In the genomic region with DNA sequence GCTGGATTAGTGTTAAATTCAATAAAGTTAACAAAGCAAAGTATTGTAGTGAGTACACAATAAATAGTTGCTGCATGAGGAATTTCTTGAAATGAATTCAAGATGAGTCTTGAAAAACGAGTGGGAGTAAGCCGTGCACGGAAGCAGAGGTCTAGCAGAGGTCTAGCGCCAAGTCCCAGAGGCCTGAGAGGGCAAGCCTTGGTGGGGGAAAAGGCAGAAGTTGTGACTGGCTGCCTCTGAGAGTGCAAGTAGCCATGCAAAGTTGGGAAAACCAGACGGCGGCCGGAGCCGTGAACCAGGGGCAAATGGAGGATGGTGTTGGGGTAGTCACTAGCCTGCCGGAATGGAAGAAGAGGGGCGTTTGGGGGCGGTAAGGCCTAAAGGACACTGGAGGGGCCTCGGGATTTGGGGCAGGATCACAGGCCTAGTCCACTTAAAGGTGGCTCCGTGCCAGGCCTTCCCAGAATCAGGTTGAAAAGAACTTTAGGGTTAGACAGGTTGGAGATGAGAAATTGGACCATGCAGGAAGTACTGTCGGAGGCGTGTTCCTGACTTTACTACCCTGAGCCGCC, we compare ENCODE assay signal across 8 cellular contexts. TPM values are rescaled to one million over a fixed set of nuclear protein-coding genes. Genes with fewer than 3 reads are reported as not detected.
DNase-seq lines count a peak whose midpoint lies in the region; ATAC-seq and TF ChIP-seq lines count a peak whose summit lies in the region.

No MANE protein-coding gene starts in this region.

- no peak for DNase-seq in activated CD4-positive, alpha-beta T cell treated with anti-CD3 and anti-CD28 coated beads, Interleukin-2, amount 10 ng/mL, durations not matched to agents 24 days and 14 days
- no peak for DNase-seq in activated CD4-positive, alpha-beta T cell treated with anti-CD3 and anti-CD28 coated beads for 1 hour
- DNase-seq in OCI-LY7 (ENCODE audit: low spot score) (peak; percentile 28), MCF 10A (ENCODE audit: unreplicated experiment) (peak; percentile 73), GM19238 (ENCODE audit: insufficient read length, low spot score) (no peak)
- DNase-seq in stimulated activated effector memory CD8-positive, alpha-beta T cell treated with anti-CD3 and anti-CD28 coated beads, Interleukin-12 subunit alpha, Interleukin-12 subunit beta, amount 100 ng/mL, for 72 hours (ENCODE audit: low spot score in 2 of 2): no peak

- CTCF ChIA-PET in OCI-LY7 (lab: Charles Lee; ENCODE audit: unreplicated experiment) (no interaction called here), MCF 10A (lab: Yijun Ruan, JAX) (interaction anchor here (0.7 to 5.1 kb wide), 4 partner anchors 18 to 1891 kb away, joined by 4 to 31 read pairs (median 12); a partner anchor contains a TSS)

- H3K4me3 Mint-ChIP-seq in activated CD4-positive, alpha-beta T cell treated with anti-CD3 and anti-CD28 coated beads, Interleukin-2, amount 10 ng/mL, durations not matched to agents 24 days and 14 days: peak overlapping the region; percentile 100
- H3K4me3 Mint-ChIP-seq in MCF 10A (ENCODE audit: unreplicated experiment): peak overlapping the region; percentile 100
- H3K4me3 Mint-ChIP-seq in stimulated activated effector memory CD8-positive, alpha-beta T cell treated with anti-CD3 and anti-CD28 coated beads, Interleukin-12 subunit alpha, Interleukin-12 subunit beta, amount 100 ng/mL, for 72 hours: peak overlapping the region; percentile 95

- peak overlapping the region; percentile 73 for H3K4me3 ChIP-seq in OCI-LY7 (ENCODE audit: low read depth, low read length, poor library complexity, severe bottlenecking)

- H3K27ac ChIP-seq in OCI-LY7 (ENCODE audit: low read depth, low read length, poor library complexity, severe bottlenecking): peak overlapping the region; percentile 74
- peak overlapping the region; percentile 98 for H3K27ac ChIP-seq in layer of hippocampus (ENCODE audit: low read depth, low read length)

- BruUV-seq in OCI-LY7 (replicated peaks; lab: Mats Ljungman, UMichigan) (no TSS peak), MCF 10A (replicated peaks; lab: Mats Ljungman, UMichigan) (no TSS peak)

- peaks cover 48% of the 10 kb centered on the region for H3K4me1 Mint-ChIP-seq in activated CD4-positive, alpha-beta T cell treated with anti-CD3 and anti-CD28 coated beads, Interleukin-2, amount 10 ng/mL, durations not matched to agents 24 days and 14 days
- H3K4me1 Mint-ChIP-seq in MCF 10A (ENCODE audit: insufficient read depth, unreplicated experiment): peaks cover 44% of the 10 kb centered on the region
- peaks cover 46% of the 10 kb centered on the region for H3K4me1 Mint-ChIP-seq in stimulated activated effector memory CD8-positive, alpha-beta T cell treated with anti-CD3 and anti-CD28 coated beads, Interleukin-12 subunit alpha, Interleukin-12 subunit beta, amount 100 ng/mL, for 72 hours

- no peaks in the 10 kb centered on the region for H3K9me3 Mint-ChIP-seq in activated CD4-positive, alpha-beta T cell treated with anti-CD3 and anti-CD28 coated beads, Interleukin-2, amount 10 ng/mL, durations not matched to agents 24 days and 14 days
- H3K9me3 Mint-ChIP-seq in MCF 10A (ENCODE audit: unreplicated experiment): no peaks in the 10 kb centered on the region
- no peaks in the 10 kb centered on the region for H3K9me3 Mint-ChIP-seq in stimulated activated effector memory CD8-positive, alpha-beta T cell treated with anti-CD3 and anti-CD28 coated beads, Interleukin-12 subunit alpha, Interleukin-12 subunit beta, amount 100 ng/mL, for 72 hours

- no peaks in the 10 kb centered on the region for H3K9me3 ChIP-seq in OCI-LY7 (ENCODE audit: low read length)

- peak overlapping the region; percentile 100 for H3K27ac Mint-ChIP-seq in activated CD4-positive, alpha-beta T cell treated with anti-CD3 and anti-CD28 coated beads, Interleukin-2, amount 10 ng/mL, durations not matched to agents 24 days and 14 days
- peak overlapping the region; percentile 99 for H3K27ac Mint-ChIP-seq in MCF 10A (ENCODE audit: low read depth, unreplicated experiment)
- peak overlapping the region; percentile 99 for H3K27ac Mint-ChIP-seq in stimulated activated effector memory CD8-positive, alpha-beta T cell treated with anti-CD3 and anti-CD28 coated beads, Interleukin-12 subunit alpha, Interleukin-12 subunit beta, amount 100 ng/mL, for 72 hours

- peaks cover 11% of the 10 kb centered on the region; the same call in 1 of the 2 replicates for H4K20me1 ChIP-seq in OCI-LY7 (ENCODE audit: insufficient read depth, low read length)

- peaks cover 70% of the 10 kb centered on the region for H3K79me2 ChIP-seq in OCI-LY7 (ENCODE audit: insufficient read depth, low read depth, low read length)

- H3K4me1 ChIP-seq in OCI-LY7 (ENCODE audit: insufficient read depth, low read length, poor library complexity, severe bottlenecking): peaks cover 28% of the 10 kb centered on the region

- peaks cover 62% of the 10 kb centered on the region for H3K36me3 Mint-ChIP-seq in activated CD4-positive, alpha-beta T cell treated with anti-CD3 and anti-CD28 coated beads, Interleukin-2, amount 10 ng/mL, durations not matched to agents 24 days and 14 days (ENCODE audit: low read depth)
- peaks cover 74% of the 10 kb centered on the region for H3K36me3 Mint-ChIP-seq in MCF 10A (ENCODE audit: insufficient read depth, unreplicated experiment)
- H3K36me3 Mint-ChIP-seq in stimulated activated effector memory CD8-positive, alpha-beta T cell treated with anti-CD3 and anti-CD28 coated beads, Interleukin-12 subunit alpha, Interleukin-12 subunit beta, amount 100 ng/mL, for 72 hours: peaks cover 62% of the 10 kb centered on the region

- intact Hi-C loops in activated CD4-positive, alpha-beta T cell treated with anti-CD3 and anti-CD28 coated beads, Interleukin-2, amount 10 ng/mL, durations not matched to agents 24 days and 14 days (cut with micrococcal nuclease): loop anchor here (1.0 to 10.0 kb wide), 10 partner anchors 24 to 1304 kb away; a partner anchor contains a TSS
- intact Hi-C loops in OCI-LY7 (cut with micrococcal nuclease; ENCODE audit: unreplicated experiment) (loop anchor here (2.0 to 5.0 kb wide), 2 partner anchors 40 to 308 kb away; a partner anchor contains a TSS), MCF 10A (cut with micrococcal nuclease) (loop anchor here (2.0 to 5.0 kb wide), 3 partner anchors 24 to 93 kb away; a partner anchor contains a TSS)

- H3K4me2 ChIP-seq in OCI-LY7 (ENCODE audit: low read length): peak overlapping the region; percentile 95

- H3K27me3 ChIP-seq in layer of hippocampus (ENCODE audit: control insufficient read depth, insufficient read depth, low read length): no peaks in the 10 kb centered on the region

- POLR2A ChIA-PET in OCI-LY7 (lab: Charles Lee): interaction anchor here (1.7 to 4.8 kb wide), 2 partner anchors 25 to 126 kb away, joined by 13 to 42 read pairs; a partner anchor contains a TSS
- POLR2A ChIA-PET in MCF 10A (lab: Yijun Ruan, JAX): interaction anchor here (0.6 to 6.1 kb wide), 30 partner anchors 10 to 1456 kb away, joined by 3 to 152 read pairs (median 6); a partner anchor contains a TSS

- no peaks in the 10 kb centered on the region for H3K9me2 ChIP-seq in OCI-LY7 (ENCODE audit: insufficient read depth, low read length)

- H2AFZ ChIP-seq in OCI-LY7 (ENCODE audit: low read length): no peak overlapping the region

- peak; percentile 25 for ATAC-seq in HG02642 (IDR thresholded peaks at IDR 0.05; ENCODE audit: poor library complexity, unreplicated experiment)
- ATAC-seq in stimulated activated effector memory CD8-positive, alpha-beta T cell treated with anti-CD3 and anti-CD28 coated beads, Interleukin-12 subunit alpha, Interleukin-12 subunit beta, amount 100 ng/mL, for 72 hours: peak; percentile 52

- peaks cover 1% of the 10 kb centered on the region for H3K27me3 Mint-ChIP-seq in activated CD4-positive, alpha-beta T cell treated with anti-CD3 and anti-CD28 coated beads, Interleukin-2, amount 10 ng/mL, durations not matched to agents 24 days and 14 days
- H3K27me3 Mint-ChIP-seq in MCF 10A (ENCODE audit: insufficient read depth, unreplicated experiment): no peaks in the 10 kb centered on the region

- peaks cover 94% of the 10 kb centered on the region for H3K36me3 ChIP-seq in OCI-LY7 (ENCODE audit: insufficient read depth, low read length)

- no peak for TF ChIP-seq CTCF in OCI-LY7 (conservative IDR thresholded peaks at IDR 0.05; ENCODE audit: low read length)
- no peak for TF ChIP-seq CTCF in MCF 10A (IDR thresholded peaks at IDR 0.05; ENCODE audit: unreplicated experiment)

RNA-seq across cellular contexts. Expression of a gene that starts 0.4 kb away (rescaled TPM):
- 364 and 379 TPM in 2 replicates for total RNA-seq in activated CD4-positive, alpha-beta T cell treated with anti-CD3 and anti-CD28 coated beads, Interleukin-2, amount 10 ng/mL, durations not matched to agents 24 days and 14 days
- 289 and 291 TPM in 2 replicates for total RNA-seq in OCI-LY7 (2014; rRNA removed; shearing (Covaris generic))
- total RNA-seq in OCI-LY7 (2022) (321 and 339 TPM in 2 replicates), MCF 10A (2022) (838 and 896 TPM in 2 replicates)

RNA-seq across cellular contexts. Expression of a gene that starts 40.8 kb away (rescaled TPM):
- total RNA-seq in activated CD4-positive, alpha-beta T cell treated with anti-CD3 and anti-CD28 coated beads, Interleukin-2, amount 10 ng/mL, durations not matched to agents 24 days and 14 days: not detected in 2 replicates
- not detected in 2 replicates for total RNA-seq in OCI-LY7 (2014; rRNA removed; shearing (Covaris generic))
- total RNA-seq in OCI-LY7 (2022) (not detected in 2 replicates), MCF 10A (2022) (not detected in 2 replicates)

RNA-seq across cellular contexts. Expression of a gene that starts 40.9 kb away (rescaled TPM):
- 145 and 153 TPM in 2 replicates for total RNA-seq in activated CD4-positive, alpha-beta T cell treated with anti-CD3 and anti-CD28 coated beads, Interleukin-2, amount 10 ng/mL, durations not matched to agents 24 days and 14 days
- total RNA-seq in OCI-LY7 (2014; rRNA removed; shearing (Covaris generic)): 139 and 169 TPM in 2 replicates
- total RNA-seq in OCI-LY7 (2022) (85.0 and 98.4 TPM in 2 replicates), MCF 10A (2022) (91.3 and 115 TPM in 2 replicates)

RNA-seq across cellular contexts. Expression of a gene that starts 47.7 kb away (rescaled TPM):
- 0.79 and 2.0 TPM in 2 replicates for total RNA-seq in activated CD4-positive, alpha-beta T cell treated with anti-CD3 and anti-CD28 coated beads, Interleukin-2, amount 10 ng/mL, durations not matched to agents 24 days and 14 days
- total RNA-seq in OCI-LY7 (2014; rRNA removed; shearing (Covaris generic)): 1.0 TPM in 1 of 2 replicates, not detected in the other
- 0.89 TPM in 1 of 2 replicates, not detected in the other for total RNA-seq in OCI-LY7 (2022)
- not detected in 2 replicates for total RNA-seq in MCF 10A (2022)

RNA-seq across cellular contexts. Expression of a gene that starts 48.5 kb away (rescaled TPM):
- 28.1 and 33.5 TPM in 2 replicates for total RNA-seq in activated CD4-positive, alpha-beta T cell treated with anti-CD3 and anti-CD28 coated beads, Interleukin-2, amount 10 ng/mL, durations not matched to agents 24 days and 14 days
- total RNA-seq in OCI-LY7 (2014; rRNA removed; shearing (Covaris generic)): 21.7 and 30.6 TPM in 2 replicates
- total RNA-seq in OCI-LY7 (2022) (41.0 and 47.5 TPM in 2 replicates), MCF 10A (2022) (71.8 and 72.0 TPM in 2 replicates)

Comparison
In these comparisons a context has a peak if more than half of its experiments do, and no peak if none do; other contexts are left out.
1. DNase-seq: peak in OCI-LY7 (single experiment) and MCF 10A (single experiment); none in activated CD4-positive, alpha-beta T cell treated with anti-CD3 and anti-CD28 coated beads, Interleukin-2, amount 10 ng/mL, durations not matched to agents 24 days and 14 days (single experiment), activated CD4-positive, alpha-beta T cell treated with anti-CD3 and anti-CD28 coated beads for 1 hour (single experiment), stimulated activated effector memory CD8-positive, alpha-beta T cell treated with anti-CD3 and anti-CD28 coated beads, Interleukin-12 subunit alpha, Interleukin-12 subunit beta, amount 100 ng/mL, for 72 hours (0 of 2) and GM19238 (single experiment).
2. Peak in every context shown above with its lines, with median percentiles within 50 percentile points of each other: H3K27ac Mint-ChIP-seq and H3K4me3 Mint-ChIP-seq.